ENCODE assay signal across 36 cellular contexts in the genomic region with DNA sequence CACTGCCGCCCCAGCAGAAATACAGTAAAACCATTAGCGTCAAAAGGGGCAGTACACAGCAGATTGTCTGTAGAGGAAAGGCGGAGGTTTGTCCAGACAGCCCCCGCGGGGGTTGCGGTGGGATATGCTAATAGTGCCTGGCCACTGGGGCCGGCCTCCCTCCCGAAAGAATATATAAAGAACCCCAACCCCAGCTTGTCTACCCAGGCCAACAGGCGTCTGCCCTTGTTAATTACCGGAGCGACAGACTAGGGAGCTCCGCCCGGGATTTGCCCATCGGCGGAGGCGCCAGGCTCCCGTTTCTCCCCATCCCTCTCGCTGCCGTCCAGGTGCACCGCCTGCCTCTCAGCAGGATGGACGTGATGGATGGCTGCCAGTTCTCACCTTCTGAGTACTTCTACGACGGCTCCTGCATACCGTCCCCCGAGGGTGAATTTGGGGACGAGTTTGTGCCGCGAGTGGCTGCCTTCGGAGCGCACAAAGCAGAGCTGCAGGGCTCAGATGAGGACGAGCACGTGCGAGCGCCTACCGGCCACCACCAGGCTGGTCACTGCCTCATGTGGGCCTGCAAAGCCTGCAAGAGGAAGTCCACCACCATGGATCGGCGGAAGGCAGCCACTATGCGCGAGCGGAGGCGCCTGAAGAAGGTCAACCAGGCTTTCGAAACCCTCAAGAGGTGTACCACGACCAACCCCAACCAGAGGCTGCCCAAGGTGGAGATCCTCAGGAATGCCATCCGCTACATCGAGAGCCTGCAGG. TPM values are rescaled to one million over a fixed set of nuclear protein-coding genes. Genes with fewer than 3 reads are reported as not detected.
A peak's percentile ranks its signal among the peaks of the same experiment; 100 is the strongest.
DNase-seq lines count a peak whose midpoint lies in the region; FAIRE-seq and TF ChIP-seq lines count a peak whose summit lies in the region.
"Had no signal": no experiment of that assay in that cellular context is flagged by ENCODE, and none has a peak within 500 bp of the region (broad histone marks: within the 10 kb centered on the region; RNA-seq: fewer than 3 reads in every experiment).

Gene MYF5 (plus strand): TSS at position 202 of the 759 bp plus-strand sequence. CDS start 152 bp downstream, at position 354.

- no peaks in the 10 kb centered on the region for H3K79me1 ChIP-seq in H9 (ENCODE audit: insufficient read depth, low read depth, low read length, poor library complexity, severe bottlenecking)
- H3K79me1 ChIP-seq in H1 (ENCODE audit: low read depth, low read length) = no peaks in the 10 kb centered on the region

- H4K91ac ChIP-seq in H9 (ENCODE audit: insufficient read length, low read depth, low read length) (no peak within 1 kb of the TSS), H1 (replicated peaks; ENCODE audit: insufficient read length, low read length) (no peak within 1 kb of the TSS)

- H3K4me1 ChIP-seq in H9 (ENCODE audit: insufficient read depth, low read length) (peaks cover 15% of the 10 kb centered on the region), H1 (replicated peaks in 1 of 4; ENCODE audit: control insufficient read depth in 3 of 4, insufficient read depth in 4 of 4, low read length in 3 of 4) (peaks cover 10 to 19% (median 18%) of the 10 kb centered on the region in 4 experiments), skeletal muscle satellite cell (ENCODE audit: control insufficient read depth, insufficient read depth, low read length) (peaks cover 17% of the 10 kb centered on the region)
- H3K4me1 ChIP-seq: breast epithelium, Peyer's patch, sigmoid colon, testis had no signal

- POLR2A ChIA-PET in H1 (lab: Charles Lee; ENCODE audit: partially characterized antibody) = interaction anchor here (0.6 to 0.9 kb wide), 2 partner anchors 20 to 241 kb away, joined by 3 read pairs; no protein-coding TSS in a partner anchor

- H4K8ac ChIP-seq in H9 (replicated peaks; ENCODE audit: insufficient read length, low read depth, low read length) = no peak within 1 kb of the TSS
- H4K8ac ChIP-seq in H1 (ENCODE audit: extremely low read depth, insufficient read depth, low read length) = no peak within 1 kb of the TSS; the same call in 1 of the 2 replicates

- TF ChIP-seq CTCF in H9 (conservative IDR thresholded peaks at IDR 0.05) = no peak
- no peak for TF ChIP-seq CTCF in H1 (IDR thresholded peaks at IDR 0.05; ENCODE audit: control extremely low read depth in 1 of 3, insufficient read depth in 1 of 3, low read depth in 1 of 3, low read length in 3 of 3)
- TF ChIP-seq CTCF in nephron progenitor cell (IDR thresholded peaks at IDR 0.05) = no peak

- H3K9ac ChIP-seq in H9 (ENCODE audit: extremely low read depth, insufficient read length, low read length) = no peak within 1 kb of the TSS
- no peak within 1 kb of the TSS for H3K9ac ChIP-seq in H1 (replicated peaks in 1 of 4; ENCODE audit: extremely low read depth in 1 of 4, low read depth in 3 of 4, low read length in 3 of 4)
- peak within 1 kb of the TSS; percentile 95 for H3K9ac ChIP-seq in skeletal muscle satellite cell (ENCODE audit: low read depth, low read length)

- H4K5ac ChIP-seq in H9 (ENCODE audit: insufficient read length, low read depth, low read length) = no peak within 1 kb of the TSS
- H4K5ac ChIP-seq in H1 (ENCODE audit: insufficient read length, low read depth, low read length) = no peak within 1 kb of the TSS

- H3K9me3 ChIP-seq in H9 (ENCODE audit: control insufficient read depth, low read depth, low read length) (no peaks in the 10 kb centered on the region), H1 (ENCODE audit: insufficient read depth in 2 of 2, low read depth in 1 of 2, low read length in 1 of 2) (no peaks in the 10 kb centered on the region; a peak in 1 of 4 replicates), skeletal muscle satellite cell (replicated peaks; ENCODE audit: low read length) (no peaks in the 10 kb centered on the region)
- H3K9me3 ChIP-seq: breast epithelium, MG63, Peyer's patch, sigmoid colon, testis had no signal

- H3K4me3 ChIP-seq in H1 (ENCODE audit: extremely low read depth in 1 of 4, insufficient read depth in 2 of 4, low read depth in 3 of 4, low read length in 4 of 4) (peak within 1 kb of the TSS in 1 of 4 experiments; percentile 55; a peak in 1 of 8 replicates), skeletal muscle satellite cell (ENCODE audit: low read length) (peak within 1 kb of the TSS; percentile 73)
- H3K4me3 ChIP-seq: breast epithelium, MG63, Peyer's patch, sigmoid colon, SJCRH30 had no signal

- peaks cover 5% of the 10 kb centered on the region for H3K23me2 ChIP-seq in H9 (ENCODE audit: insufficient read length, low read depth, low read length, poor library complexity, severe bottlenecking)
- peaks cover 4% of the 10 kb centered on the region; the same call in 1 of the 2 replicates for H3K23me2 ChIP-seq in H1 (ENCODE audit: low read depth, low read length)

- no peak for TF ChIP-seq POLR2A in H1 (IDR thresholded peaks at IDR 0.05; ENCODE audit: control extremely low read depth in 1 of 2, low read depth in 2 of 2, low read length in 2 of 2)

- CTCF ChIA-PET in H1 (lab: Charles Lee; ENCODE audit: partially characterized antibody) = no interaction called here

- H2BK5ac ChIP-seq in H9 (ENCODE audit: insufficient read length, low read length) (no peak within 1 kb of the TSS), H1 (ENCODE audit: low read depth, low read length) (no peak within 1 kb of the TSS)

- no peaks in the 10 kb centered on the region for H3K9me3 Mint-ChIP-seq in H9
- no peaks in the 10 kb centered on the region for H3K9me3 Mint-ChIP-seq in nephron progenitor cell
- H3K9me3 Mint-ChIP-seq: neural crest cell had no signal

- H3K27me3 ChIP-seq in H9 (ENCODE audit: insufficient read depth, low read length) (peaks cover 18% of the 10 kb centered on the region; the same call in 1 of the 2 replicates), H1 (replicated peaks in 1 of 4; ENCODE audit: control insufficient read depth in 3 of 4, extremely low read depth in 1 of 4, insufficient read depth in 3 of 4, low read length in 3 of 4) (peaks cover 2 to 12% (median 10%) of the 10 kb centered on the region in 4 experiments), skeletal muscle satellite cell (ENCODE audit: control insufficient read depth, insufficient read depth, low read length) (no peaks in the 10 kb centered on the region)
- H3K27me3 ChIP-seq: MG63, SJCRH30, testis had no signal

- no peak within 1 kb of the TSS for H3T11ph ChIP-seq in H9 (ENCODE audit: low read length)

- H3K27ac Mint-ChIP-seq in H9 (peak within 1 kb of the TSS in 1 of 3 experiments; percentile 42; a peak in 1 of 7 replicates), nephron progenitor cell (no peak within 1 kb of the TSS)
- H3K27ac Mint-ChIP-seq: activated naive CD4-positive, alpha-beta T cell treated with anti-CD3 and anti-CD28 coated beads, Interleukin-2, amount 50 U/mL, for 72 hours; CD4-positive, alpha-beta memory T cell had no signal

- no peak for TF ChIP-seq EP300 in H1 (IDR thresholded peaks at IDR 0.05; ENCODE audit: borderline replicate concordance in 1 of 2, low read depth in 2 of 2, low read length in 2 of 2)

- H3K4me1 Mint-ChIP-seq in H9 (peaks cover 45 to 47% of the 10 kb centered on the region in 2 experiments), nephron progenitor cell (peaks cover 43% of the 10 kb centered on the region)
- H3K4me1 Mint-ChIP-seq: CD4-positive, alpha-beta memory T cell had no signal

- WGBS in H9 (ENCODE audit: extremely low coverage, insufficient read length, low lambda C conversion rate) = no CpG with 5 or more reads among the region's 45 CpGs
- 92% methylated on average over 45 of the region's 45 CpGs; no CpG with 5 or more reads in 1 of the 2 experiments for WGBS in H1 (ENCODE audit: extremely low coverage in 1 of 2, insufficient coverage in 1 of 2, insufficient read length in 1 of 2, insufficient replicate concordance in 2 of 2, low coverage in 1 of 2, low lambda C conversion rate in 2 of 2, missing lambda C conversion rate in 1 of 2), 2 experiments

- H3K36me3 ChIP-seq in H1 (ENCODE audit: control insufficient read depth in 2 of 4, insufficient read depth in 4 of 4, low read length in 3 of 4) = no peaks in the 10 kb centered on the region
- H3K36me3 ChIP-seq in skeletal muscle satellite cell (ENCODE audit: insufficient read depth, low read length) = peaks cover 9% of the 10 kb centered on the region
- H3K36me3 ChIP-seq: breast epithelium, MG63, Peyer's patch, sigmoid colon, SJCRH30, WERI-Rb-1 had no signal

- no peak within 1 kb of the TSS for H3K56ac ChIP-seq in H9 (ENCODE audit: insufficient read length, low read depth, low read length)
- no peak within 1 kb of the TSS for H3K56ac ChIP-seq in H1 (replicated peaks; ENCODE audit: insufficient read length, low read depth, low read length)

- H3K27ac ChIP-seq in H9 (ENCODE audit: insufficient read length, low read depth, low read length) = no peak within 1 kb of the TSS
- no peak within 1 kb of the TSS for H3K27ac ChIP-seq in H1 (ENCODE audit: low read depth, low read length)
- H3K27ac ChIP-seq: breast epithelium, Peyer's patch, sigmoid colon, SJCRH30, testis, WERI-Rb-1 had no signal

- peak within 1 kb of the TSS; percentile 8 for H3K4me2 ChIP-seq in H9 (ENCODE audit: insufficient read depth, insufficient read length, low read length)
- H3K4me2 ChIP-seq in H1 (ENCODE audit: insufficient read depth in 1 of 2, low read depth in 2 of 2, low read length in 2 of 2) = peak within 1 kb of the TSS; percentile 37 to 79; a peak in 3 of 4 replicates
- peak within 1 kb of the TSS; percentile 93 for H3K4me2 ChIP-seq in skeletal muscle satellite cell (ENCODE audit: low read length)

- H2BK15ac ChIP-seq in H9 (ENCODE audit: low read depth, low read length) (no peak within 1 kb of the TSS), H1 (ENCODE audit: low read length) (no peak within 1 kb of the TSS)

- no peak within 1 kb of the TSS; a peak in 1 of 5 replicates for H3K4me3 Mint-ChIP-seq in H9
- peak within 1 kb of the TSS; percentile 33 for H3K4me3 Mint-ChIP-seq in nephron progenitor cell
- H3K4me3 Mint-ChIP-seq: CD4-positive, alpha-beta memory T cell; neural crest cell had no signal

- H3K79me2 ChIP-seq in H9 (ENCODE audit: insufficient read depth, low read length) = no peaks in the 10 kb centered on the region
- no peaks in the 10 kb centered on the region for H3K79me2 ChIP-seq in H1 (ENCODE audit: control insufficient read depth in 1 of 2, insufficient read depth in 2 of 2, low read length in 2 of 2)

- H2BK12ac ChIP-seq in H9 (ENCODE audit: insufficient read length, low read depth, low read length) (no peak within 1 kb of the TSS), H1 (ENCODE audit: low read depth, low read length) (no peak within 1 kb of the TSS)

- no peaks in the 10 kb centered on the region for H3K36me3 Mint-ChIP-seq in H9 (ENCODE audit: insufficient read depth in 1 of 3, low read depth in 3 of 3)
- H3K36me3 Mint-ChIP-seq in nephron progenitor cell (ENCODE audit: low read depth) = no peaks in the 10 kb centered on the region
- H3K36me3 Mint-ChIP-seq: CD4-positive, alpha-beta memory T cell had no signal

- H3K18ac ChIP-seq in H9 (ENCODE audit: insufficient read length, low read depth, low read length) (no peak within 1 kb of the TSS), H1 (ENCODE audit: extremely low read depth, low read length) (peak within 1 kb of the TSS; percentile 66; the same call in 1 of the 2 replicates)

- H2AFZ ChIP-seq in H9 (ENCODE audit: low read length) (no peak within 1 kb of the TSS), H1 (ENCODE audit: low read length) (peak within 1 kb of the TSS; percentile 16; the same call in 1 of the 2 replicates)

- no peak for TF ChIP-seq RAD21 in H1 (IDR thresholded peaks at IDR 0.05 in 1 of 2, conservative IDR thresholded peaks at IDR 0.05 in 1 of 2; ENCODE audit: low read depth in 2 of 2, low read length in 2 of 2)

- H2AK5ac ChIP-seq in H9 (ENCODE audit: insufficient read length, low read length) (no peak within 1 kb of the TSS), H1 (ENCODE audit: low read depth, low read length) (no peak within 1 kb of the TSS)

- peak; percentile 44 for DNase-seq in H9
- no peak for DNase-seq in H1 (ENCODE audit: low read depth in 1 of 2, low spot score in 2 of 2)
- no peak for DNase-seq in nephron progenitor cell
- DNase-seq in NCI-H510A treated with DMSO at 0.1 percent for 48 hours (lab: John Stamatoyannopoulos, UW) = no peak
- DNase-seq in LoVo (ENCODE audit: low spot score) = no peak
- no peak for DNase-seq in NCI-H1694 (lab: John Stamatoyannopoulos, UW)
- DNase-seq: activated CD4-positive, alpha-beta T cell treated with anti-CD3 and anti-CD28 coated beads for 48 hours; activated CD8-positive, alpha-beta memory T cell treated with anti-CD3 and anti-CD28 coated beads for 24 hours; activated effector memory CD4-positive, alpha-beta T cell treated with Interleukin-2 at 50 U/mL for 16 hours; activated T-cell treated with anti-CD3 and anti-CD28 coated beads for 4 hours; amygdala; CD4-positive, alpha-beta memory T cell; hippocampal formation; MG63; NCI-H2029 treated with DMSO at 0.1 percent for 48 hours; NCI-H226; Peyer's patch; sigmoid colon; SJCRH30; stimulated activated naive CD4-positive, alpha-beta T cell; T-helper 9 cell; testis; WERI-Rb-1 had no signal

- no peak within 1 kb of the TSS for H3K23ac ChIP-seq in H9 (ENCODE audit: insufficient read length, low read depth, low read length)
- H3K23ac ChIP-seq in H1 (ENCODE audit: insufficient read length) = no peak within 1 kb of the TSS

- no peak within 1 kb of the TSS for H3K4ac ChIP-seq in H9 (ENCODE audit: low read depth, low read length)
- H3K4ac ChIP-seq in H1 (replicated peaks; ENCODE audit: insufficient read length, low read depth, low read length) = no peak within 1 kb of the TSS

- H2BK120ac ChIP-seq in H9 (ENCODE audit: low read depth, low read length, poor library complexity, severe bottlenecking) = no peak within 1 kb of the TSS
- H2BK120ac ChIP-seq in H1 (replicated peaks; ENCODE audit: low read depth, low read length) = no peak within 1 kb of the TSS

- FAIRE-seq in H1 (lab: Jason Lieb, UNC) = no peak
- FAIRE-seq: D721Med, endothelial cell of umbilical vein, GM18507, H54 had no signal

- H3K27me3 Mint-ChIP-seq in H9 (ENCODE audit: low read depth) = peaks cover 48% of the 10 kb centered on the region
- peaks cover 43% of the 10 kb centered on the region for H3K27me3 Mint-ChIP-seq in nephron progenitor cell (ENCODE audit: low read depth, poor library complexity)

- H4K20me1 ChIP-seq in H9 (ENCODE audit: control insufficient read depth, insufficient read depth, insufficient read length) (no peaks in the 10 kb centered on the region), H1 (replicated peaks in 1 of 2; ENCODE audit: control insufficient read depth in 1 of 2, insufficient read depth in 2 of 2, low read length in 2 of 2) (no peaks in the 10 kb centered on the region)

- H3K14ac ChIP-seq in H9 (ENCODE audit: insufficient read depth, low read length) (no peak within 1 kb of the TSS), H1 (ENCODE audit: insufficient read length) (no peak within 1 kb of the TSS)

- H2BK20ac ChIP-seq in H9 (ENCODE audit: low read depth, low read length, poor library complexity, severe bottlenecking) (no peak within 1 kb of the TSS), H1 (ENCODE audit: low read length) (no peak within 1 kb of the TSS; the same call in 1 of the 2 replicates)

RNA-seq across cellular contexts. Expression of gene MYF5, which starts in this region (rescaled TPM):
- total RNA-seq in H9 (2021) = not detected in 2 replicates
- total RNA-seq in H1 (2021; fragmentation: NEBNext Ultra II Directional; extraction: Animal tissue kit (Norgen Biotek cat#: 25700)) = not detected in 2 replicates
- 0.09 TPM in 2 replicates for polyA plus RNA-seq in H1 (2011; rRNA removed)
- 0.08 TPM for polyA plus RNA-seq in H1 (2011; cell fraction: cytosol; rRNA removed)
- 0.07 TPM for polyA plus RNA-seq in H1 (2011; cell fraction: nucleus; rRNA removed)
- not detected in 4 replicates for polyA plus RNA-seq in H1 (2012, experiment 1 of 2)
- not detected for polyA plus RNA-seq in H1 (2012, experiment 2 of 2)
- polyA plus RNA-seq in H1 (2013, experiment 1 of 2) = not detected
- not detected for polyA plus RNA-seq in H1 (2013, experiment 2 of 2)
- 0.13 and 0.17 TPM in 2 replicates for polyA minus RNA-seq in H1 (2011; rRNA and poly(A)+ RNA removed)
- not detected for polyA minus RNA-seq in H1 (2011; cell fraction: cytosol; rRNA and poly(A)+ RNA removed)
- not detected for polyA minus RNA-seq in H1 (2011; cell fraction: nucleus; rRNA and poly(A)+ RNA removed)
- 3.0 and 16.4 TPM in 2 replicates for total RNA-seq in skeletal muscle satellite cell (2012; rRNA removed)
- total RNA-seq: A673; activated naive CD4-positive, alpha-beta T cell treated with anti-CD3 and anti-CD28 coated beads, Interleukin-2, amount 50 U/mL, for 72 hours; breast epithelium; CD4-positive, alpha-beta memory T cell; endothelial cell of umbilical vein; HT-29; left lobe of liver; mucosa of gallbladder; neural crest cell; Peyer's patch; sigmoid colon; SJCRH30; testis; ureter had no signal
- polyA plus RNA-seq: CD4-positive, alpha-beta memory T cell; endothelial cell of umbilical vein; sigmoid colon had no signal

Comparison
In these comparisons a context has a peak if more than half of its experiments do, and no peak if none do; other contexts are left out.
1. Peak in DNase-seq and H3K4me2 ChIP-seq in H9; RNA of the gene not detected or under 1 TPM.
2. H3K4me2 ChIP-seq: peak in every context shown above with its lines; median percentile 93 in skeletal muscle satellite cell; 58 in H1; 8 in H9.